Comparison of ENCODE assay signal across 13 cellular contexts in the genomic region with DNA sequence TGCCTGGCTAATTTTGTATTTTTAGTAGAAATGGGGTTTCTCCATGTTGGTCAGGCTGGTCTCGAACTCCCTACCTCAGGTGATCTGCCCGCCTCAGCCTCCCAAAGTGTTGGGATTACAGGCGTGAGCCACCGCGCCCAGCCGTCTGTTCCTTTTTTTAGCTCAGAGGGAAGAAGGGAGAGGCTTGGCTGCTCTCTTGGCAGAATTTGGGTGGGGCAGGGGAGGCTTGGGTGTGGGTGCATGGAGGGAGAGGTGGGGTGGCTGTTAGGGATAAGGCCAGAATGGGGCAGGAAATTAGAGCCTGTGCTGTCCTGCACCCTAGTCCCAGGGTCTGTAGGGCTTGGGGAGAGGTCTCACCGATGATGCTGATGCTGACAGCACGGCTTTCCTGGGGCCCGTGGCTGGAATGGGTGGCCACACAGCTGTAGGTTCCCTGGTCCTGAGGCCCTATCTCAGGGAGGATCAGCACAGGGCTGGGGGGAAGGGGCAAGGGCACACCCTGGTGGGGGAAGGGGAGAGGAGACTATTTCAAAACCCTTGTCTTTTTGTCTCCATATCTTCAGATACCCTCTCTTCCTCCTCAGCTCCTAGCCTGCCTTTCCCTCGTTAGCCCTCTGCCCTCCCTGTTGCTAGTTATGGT. TPM values are rescaled to one million over a fixed set of nuclear protein-coding genes. Genes with fewer than 3 reads are reported as not detected.
DNase-seq lines count a peak whose midpoint lies in the region; ATAC-seq and TF ChIP-seq lines count a peak whose summit lies in the region.
"Had no signal": no experiment of that assay in that cellular context is flagged by ENCODE, and none has a peak within 500 bp of the region (broad histone marks: within the 10 kb centered on the region; RNA-seq: fewer than 3 reads in every experiment).

No MANE protein-coding gene starts in this region.

- H3K9me3 ChIP-seq in spleen, result no peaks in the 10 kb centered on the region

- TF ChIP-seq CTCF in chondrocyte (IDR thresholded peaks at IDR 0.05), result no peak
- no peak for TF ChIP-seq CTCF in spleen (IDR thresholded peaks at IDR 0.05 in 8 of 11, conservative IDR thresholded peaks at IDR 0.05 in 3 of 11)

- WGBS in spleen, 5 donors, result 81 to 92% (median 82%) methylated on average over 10 of the region's 10 CpGs

- H3K4me3 Mint-ChIP-seq in activated T-cell treated with anti-CD3 and anti-CD28 coated beads, Interleukin-2, amount 50 U/mL, for 24 hours, result no peak overlapping the region
- no peak overlapping the region for H3K4me3 Mint-ChIP-seq in activated T-cell treated with anti-CD3 and anti-CD28 coated beads, Interleukin-2, amount 50 U/mL, for 72 hours
- no peak overlapping the region for H3K4me3 Mint-ChIP-seq in chondrocyte (ENCODE audit: unreplicated experiment)
- H3K4me3 Mint-ChIP-seq: neural progenitor cell; T-helper 1 cell treated with Interleukin-12 subunit alpha and Interleukin-12 subunit beta and Interleukin-4 antibody, amounts not matched to agents 30 μg/mL and 1 μg/mL, for 36 hours had no signal

- peak overlapping the region; percentile 82 for H3K27ac Mint-ChIP-seq in activated T-cell treated with anti-CD3 and anti-CD28 coated beads, Interleukin-2, amount 50 U/mL, for 24 hours
- H3K27ac Mint-ChIP-seq in activated T-cell treated with anti-CD3 and anti-CD28 coated beads, Interleukin-2, amount 50 U/mL, for 72 hours, result no peak overlapping the region
- H3K27ac Mint-ChIP-seq in chondrocyte (ENCODE audit: unreplicated experiment), result peak overlapping the region; percentile 45
- H3K27ac Mint-ChIP-seq: neural progenitor cell; T-helper 1 cell treated with Interleukin-12 subunit alpha and Interleukin-12 subunit beta and Interleukin-4 antibody, amounts not matched to agents 30 μg/mL and 1 μg/mL, for 36 hours had no signal

- H3K36me3 Mint-ChIP-seq in activated T-cell treated with anti-CD3 and anti-CD28 coated beads, Interleukin-2, amount 50 U/mL, for 24 hours (ENCODE audit: low read depth), result peaks cover 82% of the 10 kb centered on the region
- peaks cover 15 to 23% of the 10 kb centered on the region in 2 donors for H3K36me3 Mint-ChIP-seq in activated T-cell treated with anti-CD3 and anti-CD28 coated beads, Interleukin-2, amount 50 U/mL, for 72 hours (ENCODE audit: insufficient read depth in 2 of 2)
- H3K36me3 Mint-ChIP-seq in chondrocyte (ENCODE audit: low read depth), result peaks cover 15% of the 10 kb centered on the region

- no peak for ATAC-seq in activated T-cell treated with anti-CD3 and anti-CD28 coated beads, Interleukin-2, amount 50 U/mL, for 72 hours (replicated peaks in 1 of 2)
- ATAC-seq in GM18909 (IDR thresholded peaks at IDR 0.05; ENCODE audit: poor library complexity, unreplicated experiment) (no peak), GM18502 (IDR thresholded peaks at IDR 0.05; ENCODE audit: poor library complexity, unreplicated experiment) (no peak)

- H3K27ac ChIP-seq in spleen, result peak overlapping the region in 5 of 8 donors; percentile 46 to 100 (median 99)
- H3K27ac ChIP-seq: neural progenitor cell had no signal

- H3K4me1 ChIP-seq in spleen, result peaks cover 21 to 90% (median 64%) of the 10 kb centered on the region in 6 donors

- H3K4me3 ChIP-seq in spleen, result no peak overlapping the region
- H3K4me3 ChIP-seq: neural progenitor cell had no signal

- DNase-seq in activated T-cell treated with anti-CD3 and anti-CD28 coated beads, Interleukin-2, amount 50 U/mL, for 24 hours, result no peak
- DNase-seq in activated T-cell treated with anti-CD3 and anti-CD28 coated beads, Interleukin-2, amount 50 U/mL, for 72 hours, result no peak
- DNase-seq in chondrocyte (ENCODE audit: low spot score), result peak; percentile 74
- DNase-seq in spleen, result no peak
- DNase-seq: ACHN, HCEC 1CT, NCI-H1048, NCI-H345, small intestine had no signal

- H3K9me3 Mint-ChIP-seq in activated T-cell treated with anti-CD3 and anti-CD28 coated beads, Interleukin-2, amount 50 U/mL, for 24 hours, result no peaks in the 10 kb centered on the region
- no peaks in the 10 kb centered on the region for H3K9me3 Mint-ChIP-seq in activated T-cell treated with anti-CD3 and anti-CD28 coated beads, Interleukin-2, amount 50 U/mL, for 72 hours
- H3K9me3 Mint-ChIP-seq in chondrocyte (ENCODE audit: low read depth), result no peaks in the 10 kb centered on the region
- H3K9me3 Mint-ChIP-seq: neural progenitor cell; T-helper 1 cell treated with Interleukin-12 subunit alpha and Interleukin-12 subunit beta and Interleukin-4 antibody, amounts not matched to agents 30 μg/mL and 1 μg/mL, for 36 hours had no signal

- peaks cover 74% of the 10 kb centered on the region for H3K4me1 Mint-ChIP-seq in activated T-cell treated with anti-CD3 and anti-CD28 coated beads, Interleukin-2, amount 50 U/mL, for 24 hours (ENCODE audit: low read depth)
- H3K4me1 Mint-ChIP-seq in activated T-cell treated with anti-CD3 and anti-CD28 coated beads, Interleukin-2, amount 50 U/mL, for 72 hours (ENCODE audit: low read depth), result peaks cover 63% of the 10 kb centered on the region
- H3K4me1 Mint-ChIP-seq in chondrocyte (ENCODE audit: low read depth), result peaks cover 41% of the 10 kb centered on the region

- H3K27me3 Mint-ChIP-seq in activated T-cell treated with anti-CD3 and anti-CD28 coated beads, Interleukin-2, amount 50 U/mL, for 24 hours, result no peaks in the 10 kb centered on the region
- H3K27me3 Mint-ChIP-seq in activated T-cell treated with anti-CD3 and anti-CD28 coated beads, Interleukin-2, amount 50 U/mL, for 72 hours (ENCODE audit: low read depth), result no peaks in the 10 kb centered on the region
- no peaks in the 10 kb centered on the region for H3K27me3 Mint-ChIP-seq in chondrocyte (ENCODE audit: low read depth)

- peaks cover 0 to 73% (median 48%) of the 10 kb centered on the region in 6 donors for H3K36me3 ChIP-seq in spleen
- H3K36me3 ChIP-seq: neural progenitor cell had no signal

- intact Hi-C loops in spleen (cut with DNase I; ENCODE audit: low total_unique reads), result no loop called here

- H3K27me3 ChIP-seq in spleen (replicated peaks in 1 of 7), result no peaks in the 10 kb centered on the region
- H3K27me3 ChIP-seq: neural progenitor cell had no signal

- TF ChIP-seq POLR2A in spleen (IDR thresholded peaks at IDR 0.05), result no peak

RNA-seq across cellular contexts. Expression of a gene that starts 2.0 kb away (rescaled TPM):
- 10 to 100 TPM; 39.0 to 48.0 TPM for total RNA-seq in activated T-cell treated with anti-CD3 and anti-CD28 coated beads, Interleukin-2, amount 50 U/mL, for 72 hours
- total RNA-seq in chondrocyte (2.6 to 4.9 TPM (median 3.6 TPM) in 3 replicates), spleen (10 to 100 TPM in 6 of 7 donors, 1 to 10 TPM in 1; 7.4 to 32.9 (median 21.3) TPM)
- 10 to 100 TPM; 24.1 to 50.9 (median 38.0) TPM for polyA plus RNA-seq in spleen

RNA-seq across cellular contexts. Expression of a gene that starts 3.8 kb away (rescaled TPM):
- total RNA-seq in activated T-cell treated with anti-CD3 and anti-CD28 coated beads, Interleukin-2, amount 50 U/mL, for 72 hours, result 10 to 100 TPM; 45.0 to 49.2 TPM
- total RNA-seq in chondrocyte (45.2 to 48.0 TPM (median 45.2 TPM) in 3 replicates), spleen (10 to 100 TPM; 36.0 to 70.3 (median 46.0) TPM)
- 10 to 100 TPM; 52.2 to 77.8 (median 69.9) TPM for polyA plus RNA-seq in spleen

RNA-seq across cellular contexts. Expression of a gene that starts 6.1 kb away (rescaled TPM):
- total RNA-seq in activated T-cell treated with anti-CD3 and anti-CD28 coated beads, Interleukin-2, amount 50 U/mL, for 72 hours, result 10 to 100 TPM; 29.6 to 30.4 TPM
- 66.7 to 77.2 TPM (median 67.0 TPM) in 3 replicates for total RNA-seq in chondrocyte
- 10 to 100 TPM; 27.9 to 39.7 (median 35.6) TPM for total RNA-seq in spleen
- 10 to 100 TPM; 13.6 to 23.3 (median 18.4) TPM for polyA plus RNA-seq in spleen

RNA-seq across cellular contexts. Expression of a gene that starts 8.0 kb away (rescaled TPM):
- total RNA-seq in activated T-cell treated with anti-CD3 and anti-CD28 coated beads, Interleukin-2, amount 50 U/mL, for 72 hours, result 100 to 1,000 TPM in 1 of 2 donors, 10 to 100 TPM in 1; 98.3 to 104 TPM
- total RNA-seq in chondrocyte (58.6 to 66.5 TPM (median 66.3 TPM) in 3 replicates), spleen (100 to 1,000 TPM in 4 of 7 donors, 10 to 100 TPM in 3; 77.6 to 160 (median 130) TPM)
- polyA plus RNA-seq in spleen, result 10 to 100 TPM; 29.6 to 85.2 (median 41.2) TPM

RNA-seq across cellular contexts. Expression of a gene that starts 10.4 kb away (rescaled TPM):
- 100 to 1,000 TPM; 192 to 213 TPM for total RNA-seq in activated T-cell treated with anti-CD3 and anti-CD28 coated beads, Interleukin-2, amount 50 U/mL, for 72 hours
- total RNA-seq in chondrocyte (3.6 to 5.6 TPM (median 5.4 TPM) in 3 replicates), spleen (100 to 1,000 TPM; 140 to 215 (median 187) TPM)
- polyA plus RNA-seq in spleen, result 100 to 1,000 TPM; 202 to 263 (median 233) TPM
